Comparison of ENCODE assay signal across 1 cellular context in genomic region chr19:18674616-18675015, GRCh38.
TF ChIP-seq lines count a peak whose summit lies in the region.

No MANE protein-coding gene starts in this region.

TF ChIP-seq in WTC11, 78 proteins besides CTCF, POLR2A, EP300 and RAD21 (continued from another document):
- no peak for TF ChIP-seq HMGXB4 (CRISPR knock-in tag; IDR thresholded peaks at IDR 0.05)
